ENCODE assay signal across 25 cellular contexts in genomic region chr20:52941803-52942202, GRCh38. TPM values are rescaled to one million over a fixed set of nuclear protein-coding genes. Genes with fewer than 3 reads are reported as not detected.
DNase-seq lines count a peak whose midpoint lies in the region; ATAC-seq and TF ChIP-seq lines count a peak whose summit lies in the region.
"Had no signal": no experiment of that assay in that cellular context is flagged by ENCODE, and none has a peak within 500 bp of the region (broad histone marks: within the 10 kb centered on the region; RNA-seq: fewer than 3 reads in every experiment).

No MANE protein-coding gene starts in this region.

- H4K91ac ChIP-seq in trophoblast cell (ENCODE audit: low read depth, low read length), result no peak overlapping the region

- H3K4me2 ChIP-seq in OCI-LY7 (ENCODE audit: low read length) (no peak overlapping the region), trophoblast cell (ENCODE audit: low read length) (no peak overlapping the region)

- H3K9me3 ChIP-seq in OCI-LY7 (ENCODE audit: low read length), result no peaks in the 10 kb centered on the region
- no peaks in the 10 kb centered on the region for H3K9me3 ChIP-seq in A673 (ENCODE audit: low read depth, low read length, poor library complexity, severe bottlenecking)
- H3K9me3 ChIP-seq in trophoblast cell (ENCODE audit: insufficient read depth, low read depth, low read length), result no peaks in the 10 kb centered on the region
- no peaks in the 10 kb centered on the region for H3K9me3 ChIP-seq in esophagus squamous epithelium
- H3K9me3 ChIP-seq: HAP-1, heart left ventricle, right lobe of liver, transverse colon had no signal

- H3K36me3 ChIP-seq in OCI-LY7 (ENCODE audit: insufficient read depth, low read length), result no peaks in the 10 kb centered on the region
- no peaks in the 10 kb centered on the region for H3K36me3 ChIP-seq in A673 (ENCODE audit: insufficient read depth, low read length, poor library complexity, severe bottlenecking)
- no peaks in the 10 kb centered on the region for H3K36me3 ChIP-seq in trophoblast cell (ENCODE audit: control insufficient read depth in 1 of 2, insufficient read depth in 2 of 2, low read length in 2 of 2)
- H3K36me3 ChIP-seq in esophagus squamous epithelium, result no peaks in the 10 kb centered on the region
- H3K36me3 ChIP-seq: HAP-1, heart left ventricle, right lobe of liver, transverse colon had no signal

- TF ChIP-seq CTCF in NB4 (IDR thresholded peaks at IDR 0.05; ENCODE audit: low read depth, low read length) (no peak), OCI-LY7 (conservative IDR thresholded peaks at IDR 0.05; ENCODE audit: low read length) (no peak), foreskin keratinocyte (conservative IDR thresholded peaks at IDR 0.05) (no peak), A673 (conservative IDR thresholded peaks at IDR 0.05; ENCODE audit: low read depth, low read length) (no peak), esophagus squamous epithelium (IDR thresholded peaks at IDR 0.05) (no peak)

- no peaks in the 10 kb centered on the region for H3K79me2 ChIP-seq in OCI-LY7 (ENCODE audit: insufficient read depth, low read depth, low read length)
- no peaks in the 10 kb centered on the region for H3K79me2 ChIP-seq in trophoblast cell (ENCODE audit: control insufficient read depth, insufficient read depth, low read length, poor library complexity)

- no peak overlapping the region for H3K9ac ChIP-seq in trophoblast cell (ENCODE audit: low read length)

- no peak overlapping the region for H3K23ac ChIP-seq in trophoblast cell (ENCODE audit: low read length)

- H2AFZ ChIP-seq in OCI-LY7 (ENCODE audit: low read length), result 0 out of 2 replicates have a peak overlapping the region, but pooled peaks have one; percentile 21
- H2AFZ ChIP-seq in trophoblast cell (ENCODE audit: insufficient read depth, low read length, poor library complexity), result no peak overlapping the region

- H3K9me2 ChIP-seq in OCI-LY7 (ENCODE audit: insufficient read depth, low read length), result no peaks in the 10 kb centered on the region

- H3K4me1 ChIP-seq in OCI-LY7 (ENCODE audit: insufficient read depth, low read length, poor library complexity, severe bottlenecking), result no peaks in the 10 kb centered on the region
- peaks cover 43% of the 10 kb centered on the region for H3K4me1 ChIP-seq in foreskin keratinocyte
- peaks cover 3% of the 10 kb centered on the region for H3K4me1 ChIP-seq in A673 (ENCODE audit: insufficient read depth, low read length, poor library complexity, severe bottlenecking)
- H3K4me1 ChIP-seq in trophoblast cell (ENCODE audit: control insufficient read depth in 1 of 2, insufficient read depth in 2 of 2, low read length in 2 of 2), result no peaks in the 10 kb centered on the region
- peaks cover 0 to 24% (median 4%) of the 10 kb centered on the region in 3 donors for H3K4me1 ChIP-seq in esophagus squamous epithelium
- H3K4me1 ChIP-seq: HAP-1, heart left ventricle, transverse colon had no signal

- H3K18ac ChIP-seq in trophoblast cell (ENCODE audit: low read length), result no peak overlapping the region

- H3K14ac ChIP-seq in trophoblast cell (ENCODE audit: low read length), result no peak overlapping the region

- intact Hi-C loops in OCI-LY7 (cut with micrococcal nuclease; ENCODE audit: unreplicated experiment), result no loop called here
- intact Hi-C loops in A673 (cut with micrococcal nuclease; ENCODE audit: unreplicated experiment), result no loop called here
- intact Hi-C loops in esophagus squamous epithelium (cut with DNase I), result no loop called here

- H3K27me3 ChIP-seq in foreskin keratinocyte, result no peaks in the 10 kb centered on the region
- no peaks in the 10 kb centered on the region for H3K27me3 ChIP-seq in A673 (replicated peaks; ENCODE audit: insufficient read depth, low read depth, low read length, poor library complexity)
- H3K27me3 ChIP-seq in trophoblast cell (ENCODE audit: insufficient read depth, low read length), result no peaks in the 10 kb centered on the region
- no peaks in the 10 kb centered on the region for H3K27me3 ChIP-seq in esophagus squamous epithelium
- H3K27me3 ChIP-seq: heart left ventricle, right lobe of liver, transverse colon had no signal

- POLR2A ChIA-PET in OCI-LY7 (lab: Charles Lee), result interaction anchor here (0.7 kb wide), 1 partner anchor 12 kb away, joined by 4 read pairs; no protein-coding TSS in a partner anchor
- POLR2A ChIA-PET in A673 (lab: Charles Lee; ENCODE audit: low non-redundant PET), result no interaction called here

- no peak overlapping the region for H3K4ac ChIP-seq in trophoblast cell (ENCODE audit: low read depth, low read length)

- TF ChIP-seq POLR2A in NB4 (IDR thresholded peaks at IDR 0.05; ENCODE audit: extremely low read depth, insufficient read length) (no peak), esophagus squamous epithelium (IDR thresholded peaks at IDR 0.05) (no peak)

- H3K27ac ChIP-seq in OCI-LY7 (ENCODE audit: low read depth, low read length, poor library complexity, severe bottlenecking) (no peak overlapping the region), foreskin keratinocyte (peak overlapping the region; percentile 69), A673 (ENCODE audit: low read depth, low read length, poor library complexity, severe bottlenecking) (no peak overlapping the region), trophoblast cell (ENCODE audit: low read depth, low read length) (no peak overlapping the region), esophagus squamous epithelium (no peak overlapping the region)
- H3K27ac ChIP-seq: heart left ventricle, right lobe of liver, transverse colon had no signal

- H2BK120ac ChIP-seq in trophoblast cell (ENCODE audit: insufficient read depth, low read length, poor library complexity), result no peak overlapping the region

- WGBS in trophoblast cell (ENCODE audit: extremely low coverage, insufficient coverage, insufficient read length), result no CpG with 5 or more reads among the region's 3 CpGs
- WGBS in esophagus squamous epithelium, 2 donors, result 73 to 74% methylated on average over 3 of the region's 3 CpGs

- H2AK5ac ChIP-seq in trophoblast cell (ENCODE audit: low read length), result no peak overlapping the region

- H2BK5ac ChIP-seq in trophoblast cell (ENCODE audit: low read depth, low read length, poor library complexity), result no peak overlapping the region

- ATAC-seq in foreskin keratinocyte, result no peak
- no peak for ATAC-seq in GM18502 (IDR thresholded peaks at IDR 0.05; ENCODE audit: poor library complexity, unreplicated experiment)
- ATAC-seq: heart left ventricle, right lobe of liver had no signal

- DNase-seq in DMS 273 (lab: John Stamatoyannopoulos, UW; ENCODE audit: unreplicated experiment), result peak; percentile 90
- peak; percentile 65 for DNase-seq in NB4 (ENCODE audit: low read depth)
- no peak for DNase-seq in OCI-LY7 (ENCODE audit: low spot score)
- DNase-seq in foreskin keratinocyte, result no peak
- DNase-seq in A673 (ENCODE audit: low spot score), result no peak
- DNase-seq in trophoblast cell, result no peak
- DNase-seq in esophagus squamous epithelium (lab: John Stamatoyannopoulos, UW), result no peak
- DNase-seq: ACHN; activated CD4-positive, alpha-beta T cell treated with anti-CD3 and anti-CD28 coated beads for 1 hour; activated naive CD4-positive, alpha-beta T cell treated with anti-CD3 and anti-CD28 coated beads, Interleukin-2, amount 10 ng/mL, durations not matched to agents 7 days and 5 days; activated T-cell treated with anti-CD3 and anti-CD28 coated beads, Interleukin-2, amount 50 U/mL, for 48 hours; amygdala; heart left ventricle; NCI-H1048; NCI-H2081 treated with DMSO at 0.1 percent for 48 hours; NCI-H510A treated with DMSO at 0.1 percent for 48 hours; nephron progenitor cell; posterior cingulate gyrus; right lobe of liver; SHP77; T-helper 1 cell; transverse colon had no signal

- no peaks in the 10 kb centered on the region for H3K79me1 ChIP-seq in trophoblast cell (ENCODE audit: low read length)

- BruUV-seq in OCI-LY7 (replicated peaks; lab: Mats Ljungman, UMichigan) (no TSS peak), A673 (replicated peaks; lab: Mats Ljungman, UMichigan) (no TSS peak)

- H4K12ac ChIP-seq in trophoblast cell (ENCODE audit: low read depth, low read length), result no peak overlapping the region

- no peaks in the 10 kb centered on the region for H4K20me1 ChIP-seq in OCI-LY7 (ENCODE audit: insufficient read depth, low read length)

- H3K4me3 ChIP-seq in NB4 (ENCODE audit: low read depth, low read length), result no peak overlapping the region
- H3K4me3 ChIP-seq in OCI-LY7 (ENCODE audit: low read depth, low read length, poor library complexity, severe bottlenecking), result no peak overlapping the region
- H3K4me3 ChIP-seq in A673 (ENCODE audit: low read depth, low read length, poor library complexity, severe bottlenecking), result no peak overlapping the region
- H3K4me3 ChIP-seq in trophoblast cell (ENCODE audit: low read depth, low read length), result no peak overlapping the region
- no peak overlapping the region for H3K4me3 ChIP-seq in esophagus squamous epithelium
- H3K4me3 ChIP-seq: HAP-1, heart left ventricle, right lobe of liver, transverse colon had no signal

- CTCF ChIA-PET in OCI-LY7 (lab: Charles Lee; ENCODE audit: unreplicated experiment), result no interaction called here
- CTCF ChIA-PET in A673 (lab: Charles Lee), result no interaction called here

- H4K8ac ChIP-seq in trophoblast cell (ENCODE audit: low read depth, low read length), result no peak overlapping the region

- no peak overlapping the region for H2BK12ac ChIP-seq in trophoblast cell (ENCODE audit: low read length)

RNA-seq across cellular contexts. Expression of gene TSHZ2, which starts 30.4 kb away (rescaled TPM):
- not detected in 2 replicates for total RNA-seq in OCI-LY7 (2014; rRNA removed; shearing (Covaris generic))
- total RNA-seq in OCI-LY7 (2022), result not detected in 2 replicates
- 1.3 and 1.6 TPM in 2 replicates for total RNA-seq in foreskin keratinocyte
- polyA plus RNA-seq in foreskin keratinocyte, result 0.72 and 0.77 TPM in 2 replicates
- 4.1 and 7.3 TPM in 2 replicates for total RNA-seq in A673 (2021)
- 0.14 and 0.22 TPM in 2 replicates for polyA plus RNA-seq in trophoblast cell (2013)
- total RNA-seq in esophagus squamous epithelium, result 10 to 100 TPM in 3 of 4 donors, 1 to 10 TPM in 1; 4.7 to 22.0 (median 12.9) TPM
- polyA plus RNA-seq: CD14-positive monocyte had no signal

Comparison
In these comparisons a context has a peak if more than half of its experiments do, and no peak if none do; other contexts are left out.
1. DNase-seq: peak in DMS 273 (single experiment) and NB4 (single experiment); none in OCI-LY7 (single experiment), foreskin keratinocyte (0 of 2), A673 (single experiment), trophoblast cell (0 of 2) and esophagus squamous epithelium (single experiment).